Comparison of ENCODE assay signal across 8 cellular contexts in genomic region chr12:6753772-6754356, GRCh38. TPM values are rescaled to one million over a fixed set of nuclear protein-coding genes. Genes with fewer than 3 reads are reported as not detected.
DNase-seq lines count a peak whose midpoint lies in the region; ATAC-seq and TF ChIP-seq lines count a peak whose summit lies in the region.

No MANE protein-coding gene starts in this region.

- H3K27me3 ChIP-seq in adrenal gland (no peaks in the 10 kb centered on the region), right lobe of liver (no peaks in the 10 kb centered on the region), thyroid gland (no peaks in the 10 kb centered on the region)

- intact Hi-C loops in activated naive CD4-positive, alpha-beta T cell treated with anti-CD3 and anti-CD28 coated beads for 36 hours (cut with micrococcal nuclease): loop anchor here (1.0 to 2.0 kb wide), 13 partner anchors 12 to 186 kb away; partner anchors contain the start of genes CD4, COPS7A, ING4 and NOP2
- intact Hi-C loops in adrenal gland (cut with DNase I): loop anchor here in 1 of 2 donors (2.0 kb wide), 1 partner anchor 27 kb away; no protein-coding TSS in a partner anchor
- intact Hi-C loops in right lobe of liver (cut with DNase I): no loop called here
- intact Hi-C loops in thyroid gland (cut with DNase I): loop anchor here (2.0 kb wide), 1 partner anchor 25 kb away; no protein-coding TSS in a partner anchor

- peak in 4 of 6 experiments; percentile 44 to 97 (median 92) for TF ChIP-seq CTCF in adrenal gland (IDR thresholded peaks at IDR 0.05)
- peak in 2 of 4 donors; percentile 2 to 98 for TF ChIP-seq CTCF in right lobe of liver (IDR thresholded peaks at IDR 0.05)
- peak; percentile 83 to 99 (median 96) for TF ChIP-seq CTCF in thyroid gland (IDR thresholded peaks at IDR 0.05)

- H3K27ac ChIP-seq in adrenal gland (peak overlapping the region in 4 of 5 donors; percentile 91 to 97 (median 96)), right lobe of liver (peak overlapping the region; percentile 87 to 99 (median 93)), thyroid gland (peak overlapping the region; percentile 61 to 99 (median 98))

- H3K4me1 ChIP-seq in adrenal gland (replicated peaks in 1 of 2) (peaks cover 8 to 22% of the 10 kb centered on the region in 2 donors), right lobe of liver (peaks cover 0 to 21% (median 5%) of the 10 kb centered on the region in 4 donors), thyroid gland (peaks cover 4 to 16% of the 10 kb centered on the region in 2 donors)

- peak overlapping the region; percentile 97 for H3K27ac Mint-ChIP-seq in activated naive CD4-positive, alpha-beta T cell treated with anti-CD3 and anti-CD28 coated beads for 36 hours

- peaks cover 12% of the 10 kb centered on the region for H3K36me3 Mint-ChIP-seq in activated naive CD4-positive, alpha-beta T cell treated with anti-CD3 and anti-CD28 coated beads for 36 hours (ENCODE audit: low read depth)

- H3K36me3 ChIP-seq in adrenal gland (replicated peaks in 1 of 2) (peaks cover 0 to 31% of the 10 kb centered on the region in 2 donors), right lobe of liver (peaks cover 0 to 31% (median 17%) of the 10 kb centered on the region in 4 donors), thyroid gland (peaks cover 22 to 24% of the 10 kb centered on the region in 2 donors)

- peak overlapping the region; percentile 96 for H3K4me3 Mint-ChIP-seq in activated naive CD4-positive, alpha-beta T cell treated with anti-CD3 and anti-CD28 coated beads for 36 hours

- peak; percentile 59 to 74 (median 66) for ATAC-seq in right lobe of liver
- no peak for ATAC-seq in HG02759 (IDR thresholded peaks at IDR 0.05; ENCODE audit: unreplicated experiment)

- no peak for DNase-seq in activated naive CD4-positive, alpha-beta T cell treated with anti-CD3 and anti-CD28 coated beads for 36 hours
- DNase-seq in activated naive CD4-positive, alpha-beta T cell (lab: John Stamatoyannopoulos, UW): no peak
- DNase-seq in adrenal gland (peak in 4 of 7 donors; percentile 15 to 51 (median 32)), right lobe of liver (peak in 2 of 3 donors; percentile 75 to 85), thyroid gland (no peak), SHP77 (lab: John Stamatoyannopoulos, UW) (no peak), NCI-H2081 treated with DMSO at 0.1 percent for 48 hours (lab: John Stamatoyannopoulos, UW) (no peak)

- no peaks in the 10 kb centered on the region for H3K27me3 Mint-ChIP-seq in activated naive CD4-positive, alpha-beta T cell treated with anti-CD3 and anti-CD28 coated beads for 36 hours (ENCODE audit: low read depth)

- H3K9me3 Mint-ChIP-seq in activated naive CD4-positive, alpha-beta T cell treated with anti-CD3 and anti-CD28 coated beads for 36 hours: no peaks in the 10 kb centered on the region

- 0% methylated on average over 1 to 7 of the region's 7 CpGs for WGBS in adrenal gland, 4 donors
- WGBS in right lobe of liver (ENCODE audit: insufficient coverage, low coverage, low lambda C conversion rate, missing lambda C conversion rate): 0% methylated on average over 7 of the region's 7 CpGs
- WGBS in thyroid gland, 2 donors: 0% methylated on average over 6 to 7 of the region's 7 CpGs

- H3K9me3 ChIP-seq in adrenal gland (replicated peaks in 1 of 3) (no peaks in the 10 kb centered on the region), right lobe of liver (no peaks in the 10 kb centered on the region), thyroid gland (no peaks in the 10 kb centered on the region)

- CTCF ChIA-PET in activated naive CD4-positive, alpha-beta T cell treated with anti-CD3 and anti-CD28 coated beads for 36 hours (lab: Charles Lee): interaction anchor here (0.7 to 9.9 kb wide), 30 partner anchors 8 to 197 kb away, joined by 3 to 166 read pairs (median 6); partner anchors contain the start of genes CD4, CDCA3, COPS7A and GNB3

- H3K4me1 Mint-ChIP-seq in activated naive CD4-positive, alpha-beta T cell treated with anti-CD3 and anti-CD28 coated beads for 36 hours (ENCODE audit: low read depth): peaks cover 31% of the 10 kb centered on the region

- TF ChIP-seq POLR2A in adrenal gland (IDR thresholded peaks at IDR 0.05): no peak
- TF ChIP-seq POLR2A in right lobe of liver (IDR thresholded peaks at IDR 0.05): no peak
- TF ChIP-seq POLR2A in thyroid gland (IDR thresholded peaks at IDR 0.05): no peak

- H3K4me3 ChIP-seq in adrenal gland (no peak overlapping the region), right lobe of liver (peak overlapping the region in 2 of 3 donors; percentile 23 to 85), thyroid gland (replicated peaks in 1 of 3) (no peak overlapping the region)

RNA-seq across cellular contexts. Expression of gene MLF2, which starts 0.9 kb away (rescaled TPM):
- total RNA-seq in activated naive CD4-positive, alpha-beta T cell treated with anti-CD3 and anti-CD28 coated beads for 36 hours: 100 to 1,000 TPM; 140 to 143 TPM
- total RNA-seq in adrenal gland: 100 to 1,000 TPM; 135 to 334 (median 233) TPM
- 100 to 1,000 TPM; 181 to 248 (median 233) TPM for polyA plus RNA-seq in adrenal gland
- total RNA-seq in right lobe of liver: 100 to 1,000 TPM; 104 to 185 (median 134) TPM
- total RNA-seq in thyroid gland: 100 to 1,000 TPM; 110 to 253 (median 196) TPM

RNA-seq across cellular contexts. Expression of gene PTMS, which starts 12.3 kb away (rescaled TPM):
- 10 to 100 TPM; 35.1 to 44.2 TPM for total RNA-seq in activated naive CD4-positive, alpha-beta T cell treated with anti-CD3 and anti-CD28 coated beads for 36 hours
- 100 to 1,000 TPM in 6 of 8 donors, 10 to 100 TPM in 2; 72.4 to 269 (median 147) TPM for total RNA-seq in adrenal gland
- 1,000 to 10,000 TPM in 1 of 3 donors, 100 to 1,000 TPM in 2; 134 to 1,405 (median 631) TPM for polyA plus RNA-seq in adrenal gland
- total RNA-seq in right lobe of liver: 100 to 1,000 TPM; 113 to 484 (median 404) TPM
- total RNA-seq in thyroid gland: 100 to 1,000 TPM in 2 of 4 donors, 10 to 100 TPM in 2; 60.0 to 186 (median 103) TPM

RNA-seq across cellular contexts. Expression of gene LAG3, which starts 18.5 kb away (rescaled TPM):
- 10 to 100 TPM; 22.8 to 25.1 TPM for total RNA-seq in activated naive CD4-positive, alpha-beta T cell treated with anti-CD3 and anti-CD28 coated beads for 36 hours
- total RNA-seq in adrenal gland (under 1 TPM in 6 of 8 donors, not detected in 2; 0.21 to 0.96 (median 0.71) TPM), right lobe of liver (1 to 10 TPM in 4 of 6 experiments, under 1 TPM in 2; 0.18 to 2.3 (median 1.4) TPM), thyroid gland (under 1 TPM in 1 of 4 donors, not detected in 3; 0.13 TPM)
- 1 to 10 TPM in 2 of 3 donors, under 1 TPM in 1; 0.29 to 4.3 (median 2.3) TPM for polyA plus RNA-seq in adrenal gland

RNA-seq across cellular contexts. Expression of gene COPS7A, which starts 30.0 kb away (rescaled TPM):
- 10 to 100 TPM; 43.0 to 47.8 TPM for total RNA-seq in activated naive CD4-positive, alpha-beta T cell treated with anti-CD3 and anti-CD28 coated beads for 36 hours
- 100 to 1,000 TPM in 1 of 8 donors, 10 to 100 TPM in 7; 56.5 to 105 (median 84.0) TPM for total RNA-seq in adrenal gland
- polyA plus RNA-seq in adrenal gland: 10 to 100 TPM; 46.5 to 85.1 (median 50.6) TPM
- 10 to 100 TPM; 26.7 to 49.5 (median 30.6) TPM for total RNA-seq in right lobe of liver
- total RNA-seq in thyroid gland: 10 to 100 TPM; 44.5 to 86.7 (median 63.1) TPM

RNA-seq across cellular contexts. Expression of gene CD4, which starts 35.5 kb away (rescaled TPM):
- 100 to 1,000 TPM; 155 to 161 TPM for total RNA-seq in activated naive CD4-positive, alpha-beta T cell treated with anti-CD3 and anti-CD28 coated beads for 36 hours
- 10 to 100 TPM; 18.4 to 52.8 (median 30.9) TPM for total RNA-seq in adrenal gland
- polyA plus RNA-seq in adrenal gland: 10 to 100 TPM in 1 of 3 donors, 1 to 10 TPM in 2; 8.1 to 12.9 (median 9.1) TPM
- total RNA-seq in right lobe of liver: 10 to 100 TPM; 10.0 to 41.6 (median 28.1) TPM
- total RNA-seq in thyroid gland: 1 to 10 TPM; 3.5 to 8.1 (median 3.9) TPM

Comparison
In these comparisons a context has a peak if more than half of its experiments do, and no peak if none do; other contexts are left out.
1. DNase-seq: peak in adrenal gland (4 of 7) and right lobe of liver (2 of 3); none in activated naive CD4-positive, alpha-beta T cell treated with anti-CD3 and anti-CD28 coated beads for 36 hours (single experiment), activated naive CD4-positive, alpha-beta T cell (0 of 4), thyroid gland (0 of 2), SHP77 (0 of 2) and NCI-H2081 treated with DMSO at 0.1 percent for 48 hours (single experiment).
2. H3K4me3 ChIP-seq: peak in right lobe of liver (2 of 3); none in adrenal gland (0 of 4) and thyroid gland (0 of 3).
3. RNA of gene LAG3, which starts 18.5 kb away (total RNA-seq): 22.8 to 25.1 TPM in activated naive CD4-positive, alpha-beta T cell treated with anti-CD3 and anti-CD28 coated beads for 36 hours; 0.18 to 2.3 TPM in right lobe of liver, 0.21 to 0.96 TPM in adrenal gland and 0.13 TPM in thyroid gland; every median in the first group is over 4 times any median in the second.
4. intact Hi-C loops: an anchor here in activated naive CD4-positive, alpha-beta T cell treated with anti-CD3 and anti-CD28 coated beads for 36 hours (1.0 to 2.0 kb wide) and thyroid gland (2.0 kb wide); none called in right lobe of liver.
5. Peak in every context shown above with its lines, with median percentiles within 50 percentile points of each other: H3K27ac ChIP-seq.